25 cellular contexts compared by ENCODE assay signal in the genomic region with DNA sequence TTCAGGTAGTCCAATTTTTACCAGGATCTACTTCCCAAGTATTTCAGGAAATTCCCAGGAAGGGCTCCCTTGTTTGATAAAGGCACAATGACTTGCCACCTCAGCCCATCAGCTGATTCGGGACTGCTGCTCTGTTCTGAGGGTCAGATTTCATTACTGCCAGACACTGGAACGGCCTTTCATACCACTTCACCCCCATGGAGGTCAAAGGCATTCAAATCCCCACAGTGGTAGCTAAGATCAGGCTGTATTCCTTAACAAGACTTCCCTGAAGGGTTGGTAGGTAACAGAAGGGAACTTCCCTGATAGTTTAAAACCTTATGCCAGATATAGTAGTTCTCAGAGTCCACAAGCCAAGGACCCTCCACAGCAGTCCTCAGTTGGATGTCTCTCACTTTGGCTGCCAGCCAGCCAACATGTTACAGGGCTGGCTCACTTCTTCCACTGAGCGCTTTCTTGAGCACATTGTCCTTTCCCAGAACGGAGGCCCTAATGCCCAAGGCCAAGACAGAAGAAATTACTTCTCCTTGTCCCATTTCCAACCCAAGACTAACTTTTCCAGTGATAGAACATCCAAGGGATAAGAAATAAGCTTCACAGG. TPM values are rescaled to one million over a fixed set of nuclear protein-coding genes. Genes with fewer than 3 reads are reported as not detected.
DNase-seq lines count a peak whose midpoint lies in the region; ATAC-seq and TF ChIP-seq lines count a peak whose summit lies in the region.
"Had no signal": no experiment of that assay in that cellular context is flagged by ENCODE, and none has a peak within 500 bp of the region (broad histone marks: within the 10 kb centered on the region; RNA-seq: fewer than 3 reads in every experiment).

No MANE protein-coding gene starts in this region.

- peak overlapping the region; percentile 100 for H3K27ac ChIP-seq in PC-9
- H3K27ac ChIP-seq: gastroesophageal sphincter, SJCRH30, spleen, transverse colon had no signal

- no peaks in the 10 kb centered on the region for H4K20me1 ChIP-seq in PC-9 (ENCODE audit: insufficient read depth)

- H3K4me3 ChIP-seq in BE2C (ENCODE audit: low read depth, low read length) (no peak overlapping the region), PC-9 (no peak overlapping the region)
- H3K4me3 ChIP-seq: gastroesophageal sphincter, SJCRH30, spleen, transverse colon had no signal

- no TSS peak for BruUV-seq in PC-9 (replicated peaks; lab: Mats Ljungman, UMichigan)

- H3K4me1 ChIP-seq in BE2C (no peaks in the 10 kb centered on the region; the same call in 1 of the 2 replicates), PC-9 (replicated peaks; ENCODE audit: insufficient read depth) (peaks cover 89% of the 10 kb centered on the region)
- H3K4me1 ChIP-seq: spleen, transverse colon had no signal

- CTCF ChIA-PET in PC-9 (lab: Charles Lee): no interaction called here

- no peak for TF ChIP-seq CTCF in BE2C (IDR thresholded peaks at IDR 0.05; ENCODE audit: low read depth, low read length)
- no peak for TF ChIP-seq CTCF in PC-9 (conservative IDR thresholded peaks at IDR 0.05)

- DNase-seq in BE2C: peak; percentile 20
- peak; percentile 28 for DNase-seq in Daoy (ENCODE audit: low read depth)
- no peak for DNase-seq in PC-9
- DNase-seq in iPS-NIHi11 (ENCODE audit: low spot score): peak; percentile 39
- no peak for DNase-seq in head of caudate nucleus
- no peak for DNase-seq in OCI-M1 (lab: John Stamatoyannopoulos, UW)
- DNase-seq in stimulated activated CD4-positive, alpha-beta T cell treated with anti-CD3 and anti-CD28 coated beads, Interleukin-4, amount 100 ng/mL, for 1 hour: no peak
- DNase-seq: activated CD4-positive, alpha-beta T cell treated with anti-CD3 and anti-CD28 coated beads for 1 hour; activated naive CD4-positive, alpha-beta T cell treated with anti-CD3 and anti-CD28 coated beads for 36 hours; activated T-cell treated with anti-CD3 and anti-CD28 coated beads, Interleukin-2, amount 50 U/mL, for 48 hours; aorta; CD8-positive, alpha-beta T cell; EL; KG1; kidney; NCI-H1694; NCI-H2227 treated with DMSO at 0.1 percent for 48 hours; spleen; stimulated activated CD4-positive, alpha-beta T cell treated with anti-CD3 and anti-CD28 coated beads, Interleukin-4, amount 100 ng/mL, for 24 hours; T-helper 1 cell; transverse colon had no signal

- H3K9me3 ChIP-seq in BE2C (no peaks in the 10 kb centered on the region; the same call in 1 of the 2 replicates), PC-9 (ENCODE audit: insufficient read depth, low read depth) (no peaks in the 10 kb centered on the region; the same call in 1 of the 2 replicates)
- H3K9me3 ChIP-seq: gastroesophageal sphincter, spleen, transverse colon had no signal

- H3K27me3 ChIP-seq in BE2C: no peaks in the 10 kb centered on the region
- H3K27me3 ChIP-seq in PC-9 (ENCODE audit: insufficient read depth, low read depth): no peaks in the 10 kb centered on the region
- H3K27me3 ChIP-seq: gastroesophageal sphincter, SJCRH30, spleen, transverse colon had no signal

- H3K79me2 ChIP-seq in PC-9 (ENCODE audit: low read depth): peaks cover 7% of the 10 kb centered on the region; the same call in 1 of the 2 replicates

- no peak overlapping the region for H2AFZ ChIP-seq in PC-9

- POLR2A ChIA-PET in PC-9 (lab: Charles Lee; ENCODE audit: unreplicated experiment): no interaction called here

- H3K4me2 ChIP-seq in PC-9: peak overlapping the region; percentile 30

- H3K36me3 ChIP-seq in BE2C: no peaks in the 10 kb centered on the region
- peaks cover 16% of the 10 kb centered on the region; the same call in 1 of the 2 replicates for H3K36me3 ChIP-seq in PC-9 (ENCODE audit: low read depth)
- H3K36me3 ChIP-seq: gastroesophageal sphincter, SJCRH30, spleen, transverse colon had no signal

- peaks cover 37% of the 10 kb centered on the region for H3F3A ChIP-seq in PC-9 (ENCODE audit: insufficient read depth, low read depth)

- no peak for ATAC-seq in HG02870 (IDR thresholded peaks at IDR 0.05; ENCODE audit: unreplicated experiment)
- ATAC-seq: CD8-positive, alpha-beta T cell; gastroesophageal sphincter; Panc1 had no signal

- intact Hi-C loops in PC-9 (cut with micrococcal nuclease; ENCODE audit: unreplicated experiment): no loop called here
- intact Hi-C loops in head of caudate nucleus (cut with DNase I): no loop called here

- no peaks in the 10 kb centered on the region for H3K9me2 ChIP-seq in PC-9 (ENCODE audit: insufficient read depth)

RNA-seq across cellular contexts. Expression of gene GLS, which starts 39.9 kb away (rescaled TPM):
- polyA plus RNA-seq in BE2C (2012; ENCODE audit: insufficient read depth, insufficient read length, low read depth): 56.2 TPM
- 136 and 145 TPM in 2 replicates for total RNA-seq in Daoy (2014; rRNA removed; shearing (Covaris generic))
- total RNA-seq in PC-9 (2021): 66.4 and 68.5 TPM in 2 replicates

Comparison
In these comparisons a context has a peak if more than half of its experiments do, and no peak if none do; other contexts are left out.
1. DNase-seq: peak in BE2C (single experiment), Daoy (single experiment) and iPS-NIHi11 (single experiment); none in PC-9 (0 of 2), head of caudate nucleus (0 of 42), OCI-M1 (single experiment) and stimulated activated CD4-positive, alpha-beta T cell treated with anti-CD3 and anti-CD28 coated beads, Interleukin-4, amount 100 ng/mL, for 1 hour (single experiment).